In genomic region chr6:164377348-164377747, GRCh38 we compare ENCODE assay signal across 25 cellular contexts.
A peak's percentile ranks its signal among the peaks of the same experiment; 100 is the strongest.
DNase-seq lines count a peak whose midpoint lies in the region; ATAC-seq, FAIRE-seq and TF ChIP-seq lines count a peak whose summit lies in the region.
"Had no signal": no experiment of that assay in that cellular context is flagged by ENCODE, and none has a peak within 500 bp of the region (broad histone marks: within the 10 kb centered on the region; RNA-seq: fewer than 3 reads in every experiment).

No MANE protein-coding gene starts in this region.

- H2AFZ ChIP-seq in GM23338 (peak overlapping the region; percentile 39; the same call in 1 of the 2 replicates), H1 (ENCODE audit: low read length) (peak overlapping the region; percentile 75; the same call in 1 of the 2 replicates), neuron (ENCODE audit: low read depth, low read length) (peak overlapping the region; percentile 10)
- H2AFZ ChIP-seq: GM23248 had no signal

- no peaks in the 10 kb centered on the region for H3K9me2 ChIP-seq in GM23338 (ENCODE audit: insufficient read depth)

- no peak for FAIRE-seq in H1 (lab: Jason Lieb, UNC)
- FAIRE-seq: A549, GM12878, HepG2 had no signal

- no peaks in the 10 kb centered on the region for H3F3A ChIP-seq in GM23338 (replicated peaks; ENCODE audit: low read depth)

- H3K36me3 ChIP-seq in GM23338 (ENCODE audit: insufficient read depth) (no peaks in the 10 kb centered on the region), H1 (ENCODE audit: control insufficient read depth in 2 of 4, insufficient read depth in 4 of 4, low read length in 3 of 4) (no peaks in the 10 kb centered on the region), neuron (ENCODE audit: insufficient read depth, low read length) (no peaks in the 10 kb centered on the region)
- H3K36me3 ChIP-seq: BE2C had no signal

- H3K9ac ChIP-seq in H1 (replicated peaks in 1 of 4; ENCODE audit: extremely low read depth in 1 of 4, low read depth in 3 of 4, low read length in 3 of 4): no peak overlapping the region
- H3K9ac ChIP-seq: GM23248 had no signal

- no peak overlapping the region for H2AK5ac ChIP-seq in H1 (ENCODE audit: low read depth, low read length)

- no peak overlapping the region for H3K4me3 Mint-ChIP-seq in GM23338
- no peak overlapping the region for H3K4me3 Mint-ChIP-seq in activated naive CD4-positive, alpha-beta T cell treated with anti-CD3 and anti-CD28 coated beads for 36 hours
- H3K4me3 Mint-ChIP-seq: CD4-positive, CD25-positive, alpha-beta regulatory T cell had no signal

- no peak overlapping the region for H3K18ac ChIP-seq in H1 (ENCODE audit: extremely low read depth, low read length)

- 89% methylated on average over 5 of the region's 5 CpGs; no CpG with 5 or more reads in 1 of the 2 experiments for WGBS in H1 (ENCODE audit: extremely low coverage in 1 of 2, insufficient coverage in 1 of 2, insufficient read length in 1 of 2, insufficient replicate concordance in 2 of 2, low coverage in 1 of 2, low lambda C conversion rate in 2 of 2, missing lambda C conversion rate in 1 of 2), 2 experiments

- H3K27me3 Mint-ChIP-seq in GM23338 (ENCODE audit: insufficient read depth, low read depth, poor library complexity): no peaks in the 10 kb centered on the region
- no peaks in the 10 kb centered on the region for H3K27me3 Mint-ChIP-seq in activated naive CD4-positive, alpha-beta T cell treated with anti-CD3 and anti-CD28 coated beads for 36 hours (ENCODE audit: low read depth)
- H3K27me3 Mint-ChIP-seq: CD4-positive, CD25-positive, alpha-beta regulatory T cell had no signal

- POLR2A ChIA-PET in H1 (lab: Charles Lee; ENCODE audit: partially characterized antibody): no interaction called here

- no peak overlapping the region for H2BK20ac ChIP-seq in H1 (ENCODE audit: low read length)

- H3K9me3 ChIP-seq in H1 (ENCODE audit: insufficient read depth in 2 of 2, low read depth in 1 of 2, low read length in 1 of 2) (no peaks in the 10 kb centered on the region), neuron (ENCODE audit: low read length) (peaks cover 4% of the 10 kb centered on the region)
- H3K9me3 ChIP-seq: A549, BE2C had no signal

- ATAC-seq in GM23338: no peak
- ATAC-seq: A549, GM12878, HCT116, HepG2 had no signal

- H3K4me2 ChIP-seq in GM23338 (0 out of 2 replicates have a peak overlapping the region, but pooled peaks have one; percentile 32), H1 (ENCODE audit: insufficient read depth in 1 of 2, low read depth in 2 of 2, low read length in 2 of 2) (no peak overlapping the region)
- H3K4me2 ChIP-seq: A549 had no signal

- H3K56ac ChIP-seq in H1 (replicated peaks; ENCODE audit: insufficient read length, low read depth, low read length): no peak overlapping the region

- peaks cover 11% of the 10 kb centered on the region; the same call in 2 of the 3 replicates for H3K9me3 Mint-ChIP-seq in GM23338
- H3K9me3 Mint-ChIP-seq in activated naive CD4-positive, alpha-beta T cell treated with anti-CD3 and anti-CD28 coated beads for 36 hours: peaks cover 5% of the 10 kb centered on the region

- H3K27ac Mint-ChIP-seq in GM23338: no peak overlapping the region
- H3K27ac Mint-ChIP-seq in activated naive CD4-positive, alpha-beta T cell treated with anti-CD3 and anti-CD28 coated beads for 36 hours: no peak overlapping the region
- H3K27ac Mint-ChIP-seq: CD4-positive, CD25-positive, alpha-beta regulatory T cell had no signal

- no peak overlapping the region for H3K23ac ChIP-seq in H1 (ENCODE audit: insufficient read length)

- no peak overlapping the region for H3K14ac ChIP-seq in H1 (ENCODE audit: insufficient read length)

- H4K20me1 ChIP-seq in GM23338 (replicated peaks; ENCODE audit: insufficient read depth) (no peaks in the 10 kb centered on the region), H1 (replicated peaks in 1 of 2; ENCODE audit: control insufficient read depth in 1 of 2, insufficient read depth in 2 of 2, low read length in 2 of 2) (no peaks in the 10 kb centered on the region)

- no peak overlapping the region for H3K4ac ChIP-seq in H1 (replicated peaks; ENCODE audit: insufficient read length, low read depth, low read length)

- H3K23me2 ChIP-seq in H1 (ENCODE audit: low read depth, low read length): no peaks in the 10 kb centered on the region

- TF ChIP-seq POLR2A in H1 (IDR thresholded peaks at IDR 0.05; ENCODE audit: control extremely low read depth in 1 of 2, low read depth in 2 of 2, low read length in 2 of 2): no peak

- no peak overlapping the region for H4K91ac ChIP-seq in H1 (replicated peaks; ENCODE audit: insufficient read length, low read length)

- H3K4me1 ChIP-seq in GM23338 (ENCODE audit: insufficient read depth) (no peaks in the 10 kb centered on the region), H1 (replicated peaks in 1 of 4; ENCODE audit: control insufficient read depth in 3 of 4, insufficient read depth in 4 of 4, low read length in 3 of 4) (peaks cover 0 to 3% (median 0%) of the 10 kb centered on the region in 4 experiments; a peak in 2 of 7 replicates), neuron (ENCODE audit: insufficient read depth, low read length) (peaks cover 13% of the 10 kb centered on the region)
- H3K4me1 ChIP-seq: A549, BE2C had no signal

- H4K8ac ChIP-seq in H1 (ENCODE audit: extremely low read depth, insufficient read depth, low read length): no peak overlapping the region

- H3K27me3 ChIP-seq in GM23338 (ENCODE audit: insufficient read depth) (no peaks in the 10 kb centered on the region), H1 (replicated peaks in 1 of 4; ENCODE audit: control insufficient read depth in 3 of 4, extremely low read depth in 1 of 4, insufficient read depth in 3 of 4, low read length in 3 of 4) (no peaks in the 10 kb centered on the region), neuron (ENCODE audit: insufficient read depth, low read length) (no peaks in the 10 kb centered on the region)
- H3K27me3 ChIP-seq: BE2C had no signal

- H3K36me3 Mint-ChIP-seq in GM23338 (ENCODE audit: low read depth): peaks cover 3% of the 10 kb centered on the region; the same call in 2 of the 3 replicates
- H3K36me3 Mint-ChIP-seq in activated naive CD4-positive, alpha-beta T cell treated with anti-CD3 and anti-CD28 coated beads for 36 hours (ENCODE audit: low read depth): no peaks in the 10 kb centered on the region
- H3K36me3 Mint-ChIP-seq: CD4-positive, CD25-positive, alpha-beta regulatory T cell had no signal

- intact Hi-C loops in activated naive CD4-positive, alpha-beta T cell treated with anti-CD3 and anti-CD28 coated beads for 36 hours (cut with micrococcal nuclease): no loop called here

- TF ChIP-seq CTCF in GM23338 (conservative IDR thresholded peaks at IDR 0.05; ENCODE audit: low read depth in 2 of 2): no peak
- no peak for TF ChIP-seq CTCF in H1 (IDR thresholded peaks at IDR 0.05; ENCODE audit: control extremely low read depth in 1 of 3, insufficient read depth in 1 of 3, low read depth in 1 of 3, low read length in 3 of 3)

- no peak overlapping the region for H2BK5ac ChIP-seq in H1 (ENCODE audit: low read depth, low read length)

- DNase-seq in GM23338 (ENCODE audit: low spot score) (no peak), SK-N-DZ (ENCODE audit: low spot score) (peak; percentile 17), H1 (ENCODE audit: low read depth in 1 of 2, low spot score in 2 of 2) (no peak), NCI-H2196 treated with DMSO at 0.1 percent for 48 hours (lab: John Stamatoyannopoulos, UW; ENCODE audit: unreplicated experiment) (no peak), NOMO-1 treated with DMSO at 0.1 percent for 48 hours (lab: John Stamatoyannopoulos, UW; ENCODE audit: unreplicated experiment) (no peak), NCI-H2196 (lab: John Stamatoyannopoulos, UW; ENCODE audit: unreplicated experiment) (no peak)
- DNase-seq in activated naive CD4-positive, alpha-beta T cell treated with anti-CD3 and anti-CD28 coated beads for 36 hours: no peak
- DNase-seq: BE2C; CD4-positive, CD25-positive, alpha-beta regulatory T cell; DMS79; GM23248; KBM-7; MM.1S; NCI-H1048; NCI-H187; NCI-H2227 treated with DMSO at 0.1 percent for 48 hours; NCI-H510A; NK-92 treated with Interleukin-12 subunit alpha and Interleukin-12 subunit beta, amount 100 ng/mL, for 24 hours; SHP77 had no signal

- no peak for TF ChIP-seq RAD21 in H1 (IDR thresholded peaks at IDR 0.05 in 1 of 2, conservative IDR thresholded peaks at IDR 0.05 in 1 of 2; ENCODE audit: low read depth in 2 of 2, low read length in 2 of 2)

- CTCF ChIA-PET in H1 (lab: Charles Lee; ENCODE audit: partially characterized antibody): interaction anchor here (0.9 kb wide), 1 partner anchor 41 kb away, joined by 3 read pairs; no protein-coding TSS in a partner anchor
- CTCF ChIA-PET in activated naive CD4-positive, alpha-beta T cell treated with anti-CD3 and anti-CD28 coated beads for 36 hours (lab: Charles Lee): no interaction called here

- no peak overlapping the region for H4K5ac ChIP-seq in H1 (ENCODE audit: insufficient read length, low read depth, low read length)

- TF ChIP-seq EP300 in H1 (IDR thresholded peaks at IDR 0.05; ENCODE audit: borderline replicate concordance in 1 of 2, low read depth in 2 of 2, low read length in 2 of 2): no peak

- no peak overlapping the region for H2BK12ac ChIP-seq in H1 (ENCODE audit: low read depth, low read length)

- no peaks in the 10 kb centered on the region; the same call in 1 of the 2 replicates for H3K79me1 ChIP-seq in H1 (ENCODE audit: low read depth, low read length)

- no peak overlapping the region for H2BK120ac ChIP-seq in H1 (replicated peaks; ENCODE audit: low read depth, low read length)

- H3K27ac ChIP-seq in GM23338 (ENCODE audit: low read depth): no peak overlapping the region
- H3K27ac ChIP-seq in H1 (ENCODE audit: low read depth, low read length): no peak overlapping the region
- H3K27ac ChIP-seq: A549, GM23248, HL-60 had no signal

- H3K4me3 ChIP-seq in GM23338 (no peak overlapping the region), H1 (ENCODE audit: extremely low read depth in 1 of 4, insufficient read depth in 2 of 4, low read depth in 3 of 4, low read length in 4 of 4) (no peak overlapping the region), neuron (ENCODE audit: low read length) (no peak overlapping the region)
- H3K4me3 ChIP-seq: A549, GM12878, GM23248 had no signal

- no peaks in the 10 kb centered on the region for H3K79me2 ChIP-seq in GM23338 (replicated peaks; ENCODE audit: insufficient read depth)
- no peaks in the 10 kb centered on the region for H3K79me2 ChIP-seq in H1 (ENCODE audit: control insufficient read depth in 1 of 2, insufficient read depth in 2 of 2, low read length in 2 of 2)

- H3K4me1 Mint-ChIP-seq in GM23338: peaks cover 9% of the 10 kb centered on the region
- H3K4me1 Mint-ChIP-seq in activated naive CD4-positive, alpha-beta T cell treated with anti-CD3 and anti-CD28 coated beads for 36 hours (ENCODE audit: low read depth): no peaks in the 10 kb centered on the region
- H3K4me1 Mint-ChIP-seq: CD4-positive, CD25-positive, alpha-beta regulatory T cell had no signal

- H2BK15ac ChIP-seq in H1 (ENCODE audit: low read length): no peak overlapping the region

TF ChIP-seq in GM23338, 12 proteins besides CTCF, POLR2A, EP300 and RAD21 (continues in another document):
- TF ChIP-seq NANOG (IDR thresholded peaks at IDR 0.05; ENCODE audit: borderline replicate concordance): no peak
- no peak for TF ChIP-seq EZH2phosphoT487 (IDR thresholded peaks at IDR 0.05; ENCODE audit: unreplicated experiment)

Comparison
In these comparisons a context has a peak if more than half of its experiments do, and no peak if none do; other contexts are left out.
1. H2AFZ ChIP-seq: peak in every context shown above with its lines; median percentile 75 in H1; 39 in GM23338; 10 in neuron.